10 cellular contexts compared by ENCODE assay signal in genomic region chr11:121237686-121238658, GRCh38. TPM values are rescaled to one million over a fixed set of nuclear protein-coding genes. Genes with fewer than 3 reads are reported as not detected.
A peak's percentile ranks its signal among the peaks of the same experiment; 100 is the strongest.
DNase-seq lines count a peak whose midpoint lies in the region; ATAC-seq, FAIRE-seq and TF ChIP-seq lines count a peak whose summit lies in the region.
"Had no signal": no experiment of that assay in that cellular context is flagged by ENCODE, and none has a peak within 500 bp of the region (broad histone marks: within the 10 kb centered on the region; RNA-seq: fewer than 3 reads in every experiment).

No MANE protein-coding gene starts in this region.

- intact Hi-C loops in activated CD8-positive, alpha-beta T cell treated with anti-CD3 and anti-CD28 coated beads for 36 hours (cut with micrococcal nuclease), result no loop called here

- POLR2A ChIA-PET in activated CD8-positive, alpha-beta T cell treated with anti-CD3 and anti-CD28 coated beads for 36 hours (lab: Charles Lee), result no interaction called here
- POLR2A ChIA-PET in activated CD8-positive, alpha-beta T cell treated with anti-CD3 and anti-CD28 coated beads, Interleukin-2, amount 10 ng/mL, durations not matched to agents 7 days and 5 days (lab: Charles Lee), result no interaction called here
- POLR2A ChIA-PET in naive thymus-derived CD8-positive, alpha-beta T cell (lab: Charles Lee), result no interaction called here

- no peak for ATAC-seq in activated CD8-positive, alpha-beta T cell treated with anti-CD3 and anti-CD28 coated beads for 36 hours
- no peak for ATAC-seq in activated CD8-positive, alpha-beta T cell treated with anti-CD3 and anti-CD28 coated beads, Interleukin-2, amount 10 ng/mL, durations not matched to agents 7 days and 5 days
- ATAC-seq in naive thymus-derived CD8-positive, alpha-beta T cell, result no peak

- H3K27me3 Mint-ChIP-seq in activated CD8-positive, alpha-beta T cell treated with anti-CD3 and anti-CD28 coated beads for 36 hours, result peaks cover 18% of the 10 kb centered on the region
- peaks cover 30% of the 10 kb centered on the region for H3K27me3 Mint-ChIP-seq in activated CD8-positive, alpha-beta T cell treated with anti-CD3 and anti-CD28 coated beads, Interleukin-2, amount 10 ng/mL, durations not matched to agents 7 days and 5 days (ENCODE audit: low read depth)
- peaks cover 10 to 39% (median 28%) of the 10 kb centered on the region in 5 donors for H3K27me3 Mint-ChIP-seq in naive thymus-derived CD8-positive, alpha-beta T cell

- CTCF ChIA-PET in activated CD8-positive, alpha-beta T cell treated with anti-CD3 and anti-CD28 coated beads for 36 hours (lab: Charles Lee), result interaction anchor here (0.9 kb wide), 1 partner anchor 43 kb away, joined by 5 read pairs; no protein-coding TSS in a partner anchor
- CTCF ChIA-PET in activated CD8-positive, alpha-beta T cell treated with anti-CD3 and anti-CD28 coated beads, Interleukin-2, amount 10 ng/mL, durations not matched to agents 7 days and 5 days (lab: Charles Lee), result no interaction called here

- no peak for FAIRE-seq in frontal cortex (lab: Jason Lieb, UNC)

- no peak for TF ChIP-seq CTCF in activated CD8-positive, alpha-beta T cell treated with anti-CD3 and anti-CD28 coated beads for 36 hours (IDR thresholded peaks at IDR 0.05)
- no peak for TF ChIP-seq CTCF in cardiac fibroblast (IDR thresholded peaks at IDR 0.05; ENCODE audit: low read depth, low read length)

- H3K4me3 Mint-ChIP-seq in activated CD8-positive, alpha-beta T cell treated with anti-CD3 and anti-CD28 coated beads for 36 hours, result no peak overlapping the region
- H3K4me3 Mint-ChIP-seq in activated CD8-positive, alpha-beta T cell treated with anti-CD3 and anti-CD28 coated beads, Interleukin-2, amount 10 ng/mL, durations not matched to agents 7 days and 5 days, result no peak overlapping the region
- H3K4me3 Mint-ChIP-seq in naive thymus-derived CD8-positive, alpha-beta T cell, result no peak overlapping the region

- H3K9me3 Mint-ChIP-seq in activated CD8-positive, alpha-beta T cell treated with anti-CD3 and anti-CD28 coated beads for 36 hours, result no peaks in the 10 kb centered on the region
- H3K9me3 Mint-ChIP-seq in activated CD8-positive, alpha-beta T cell treated with anti-CD3 and anti-CD28 coated beads, Interleukin-2, amount 10 ng/mL, durations not matched to agents 7 days and 5 days (ENCODE audit: insufficient read depth), result no peaks in the 10 kb centered on the region
- H3K9me3 Mint-ChIP-seq in naive thymus-derived CD8-positive, alpha-beta T cell, result no peaks in the 10 kb centered on the region

- peak; percentile 17 for DNase-seq in activated CD8-positive, alpha-beta T cell treated with anti-CD3 and anti-CD28 coated beads for 36 hours
- DNase-seq in activated CD8-positive, alpha-beta T cell treated with anti-CD3 and anti-CD28 coated beads, Interleukin-2, amount 10 ng/mL, durations not matched to agents 7 days and 5 days, result no peak
- DNase-seq in LHCN-M2 (ENCODE audit: low read depth) (peak; percentile 86), cardiac fibroblast (ENCODE audit: low read depth in 2 of 2) (peak; percentile 57 to 60), NCI-H1930 (lab: John Stamatoyannopoulos, UW) (no peak), frontal cortex (ENCODE audit: low spot score in 2 of 2) (no peak)
- peak; percentile 63 for DNase-seq in stimulated activated CD4-positive, alpha-beta T cell treated with anti-CD3 and anti-CD28 coated beads, Interleukin-1b, Interleukin-23, amount 100 ng/mL, for 48 hours
- no peak for DNase-seq in naive thymus-derived CD8-positive, alpha-beta T cell
- DNase-seq: tibial artery had no signal

- H3K4me3 ChIP-seq in cardiac fibroblast (replicated peaks in 1 of 2; ENCODE audit: low read depth in 2 of 2, low read length in 2 of 2), result no peak overlapping the region
- H3K4me3 ChIP-seq: BLaER1, tibial artery had no signal

- H3K4me1 Mint-ChIP-seq in activated CD8-positive, alpha-beta T cell treated with anti-CD3 and anti-CD28 coated beads for 36 hours (ENCODE audit: low read depth), result peaks cover 9% of the 10 kb centered on the region
- peaks cover 21% of the 10 kb centered on the region for H3K4me1 Mint-ChIP-seq in activated CD8-positive, alpha-beta T cell treated with anti-CD3 and anti-CD28 coated beads, Interleukin-2, amount 10 ng/mL, durations not matched to agents 7 days and 5 days (ENCODE audit: low read depth)
- peaks cover 0 to 5% (median under 1%) of the 10 kb centered on the region in 4 donors for H3K4me1 Mint-ChIP-seq in naive thymus-derived CD8-positive, alpha-beta T cell

- no peaks in the 10 kb centered on the region for H3K36me3 Mint-ChIP-seq in activated CD8-positive, alpha-beta T cell treated with anti-CD3 and anti-CD28 coated beads for 36 hours (ENCODE audit: low read depth)
- no peaks in the 10 kb centered on the region for H3K36me3 Mint-ChIP-seq in activated CD8-positive, alpha-beta T cell treated with anti-CD3 and anti-CD28 coated beads, Interleukin-2, amount 10 ng/mL, durations not matched to agents 7 days and 5 days (ENCODE audit: low read depth)
- H3K36me3 Mint-ChIP-seq in naive thymus-derived CD8-positive, alpha-beta T cell, result no peaks in the 10 kb centered on the region

- H3K27ac Mint-ChIP-seq in activated CD8-positive, alpha-beta T cell treated with anti-CD3 and anti-CD28 coated beads for 36 hours, result no peak overlapping the region
- no peak overlapping the region for H3K27ac Mint-ChIP-seq in activated CD8-positive, alpha-beta T cell treated with anti-CD3 and anti-CD28 coated beads, Interleukin-2, amount 10 ng/mL, durations not matched to agents 7 days and 5 days
- no peak overlapping the region for H3K27ac Mint-ChIP-seq in naive thymus-derived CD8-positive, alpha-beta T cell

RNA-seq across cellular contexts. Expression of gene SC5D, which starts 54.6 kb away (rescaled TPM):
- 10 to 100 TPM; 18.2 to 20.5 TPM for total RNA-seq in activated CD8-positive, alpha-beta T cell treated with anti-CD3 and anti-CD28 coated beads for 36 hours
- total RNA-seq in activated CD8-positive, alpha-beta T cell treated with anti-CD3 and anti-CD28 coated beads, Interleukin-2, amount 10 ng/mL, durations not matched to agents 7 days and 5 days, result 10 to 100 TPM; 18.9 to 21.6 TPM
- total RNA-seq in LHCN-M2 (2014; rRNA removed) (39.2 and 52.2 TPM in 2 replicates), frontal cortex (170 TPM)
- polyA plus RNA-seq in LHCN-M2 (2012), result 67.6 TPM
- 10 to 100 TPM; 30.4 to 34.8 TPM for total RNA-seq in naive thymus-derived CD8-positive, alpha-beta T cell
- 10 to 100 TPM in 2 of 3 donors, 1 to 10 TPM in 1; 8.7 to 12.7 (median 10.7) TPM for polyA plus RNA-seq in naive thymus-derived CD8-positive, alpha-beta T cell

Comparison
In these comparisons a context has a peak if more than half of its experiments do, and no peak if none do; other contexts are left out.
1. DNase-seq: peak in activated CD8-positive, alpha-beta T cell treated with anti-CD3 and anti-CD28 coated beads for 36 hours (single experiment), LHCN-M2 (single experiment), cardiac fibroblast (2 of 2) and stimulated activated CD4-positive, alpha-beta T cell treated with anti-CD3 and anti-CD28 coated beads, Interleukin-1b, Interleukin-23, amount 100 ng/mL, for 48 hours (single experiment); none in activated CD8-positive, alpha-beta T cell treated with anti-CD3 and anti-CD28 coated beads, Interleukin-2, amount 10 ng/mL, durations not matched to agents 7 days and 5 days (single experiment), naive thymus-derived CD8-positive, alpha-beta T cell (0 of 10), NCI-H1930 (0 of 2) and frontal cortex (0 of 2).